ENCODE assay signal across 1 cellular context in the genomic region with DNA sequence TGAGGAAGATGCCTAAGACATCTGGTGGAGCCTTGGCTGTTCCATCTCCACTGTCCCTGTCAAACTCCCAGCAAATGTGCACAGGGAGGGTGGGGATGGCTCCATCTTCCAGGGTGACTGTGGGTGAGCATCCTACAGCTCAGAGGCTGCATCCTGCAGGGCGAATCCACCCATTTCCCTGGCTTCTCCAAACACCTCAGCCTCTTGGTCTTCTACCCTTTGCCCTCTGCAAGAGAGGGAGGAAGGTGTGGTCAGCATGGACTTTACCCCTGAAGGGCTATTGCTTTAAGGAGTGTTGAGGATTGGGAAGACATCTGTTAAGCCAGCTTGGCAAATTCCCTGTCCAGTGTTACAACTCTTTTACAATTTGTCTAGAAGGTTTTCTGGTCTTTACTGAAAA.
TF ChIP-seq lines count a peak whose summit lies in the region.

No MANE protein-coding gene starts in this region.

TF ChIP-seq in H1, 55 proteins besides CTCF, POLR2A, EP300 and RAD21 (continued from another document):
- TF ChIP-seq, protein P1, sequence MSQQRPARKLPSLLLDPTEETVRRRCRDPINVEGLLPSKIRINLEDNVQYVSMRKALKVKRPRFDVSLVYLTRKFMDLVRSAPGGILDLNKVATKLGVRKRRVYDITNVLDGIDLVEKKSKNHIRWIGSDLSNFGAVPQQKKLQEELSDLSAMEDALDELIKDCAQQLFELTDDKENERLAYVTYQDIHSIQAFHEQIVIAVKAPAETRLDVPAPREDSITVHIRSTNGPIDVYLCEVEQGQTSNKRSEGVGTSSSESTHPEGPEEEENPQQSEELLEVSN (IDR thresholded peaks at IDR 0.05): no peak
- no peak for TF ChIP-seq BACH1 (IDR thresholded peaks at IDR 0.05; ENCODE audit: low read length)
- no peak for TF ChIP-seq YY1 (IDR thresholded peaks at IDR 0.05; ENCODE audit: low read depth, low read length)
- TF ChIP-seq TAF7 (optimal IDR thresholded peaks at IDR 0.05; ENCODE audit: borderline replicate concordance, low read depth, low read length): no peak
- no peak for TF ChIP-seq ASH2L (IDR thresholded peaks at IDR 0.05; ENCODE audit: low read length)
- TF ChIP-seq, protein P2, sequence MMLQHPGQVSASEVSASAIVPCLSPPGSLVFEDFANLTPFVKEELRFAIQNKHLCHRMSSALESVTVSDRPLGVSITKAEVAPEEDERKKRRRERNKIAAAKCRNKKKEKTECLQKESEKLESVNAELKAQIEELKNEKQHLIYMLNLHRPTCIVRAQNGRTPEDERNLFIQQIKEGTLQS (IDR thresholded peaks at IDR 0.05; ENCODE audit: insufficient read depth, low read depth, low read length): no peak
- TF ChIP-seq JUN (IDR thresholded peaks at IDR 0.05; ENCODE audit: low read depth, low read length): no peak
- TF ChIP-seq CEBPB (IDR thresholded peaks at IDR 0.05; ENCODE audit: low read depth, low read length): no peak
- TF ChIP-seq KDM4A (IDR thresholded peaks at IDR 0.05; ENCODE audit: low read depth, low read length, severe bottlenecking): no peak
- TF ChIP-seq RXRA (IDR thresholded peaks at IDR 0.05; ENCODE audit: insufficient read depth, low read depth, low read length): no peak
TF ChIP-seq in H1: peak in this region for 0.
